In the genomic region with DNA sequence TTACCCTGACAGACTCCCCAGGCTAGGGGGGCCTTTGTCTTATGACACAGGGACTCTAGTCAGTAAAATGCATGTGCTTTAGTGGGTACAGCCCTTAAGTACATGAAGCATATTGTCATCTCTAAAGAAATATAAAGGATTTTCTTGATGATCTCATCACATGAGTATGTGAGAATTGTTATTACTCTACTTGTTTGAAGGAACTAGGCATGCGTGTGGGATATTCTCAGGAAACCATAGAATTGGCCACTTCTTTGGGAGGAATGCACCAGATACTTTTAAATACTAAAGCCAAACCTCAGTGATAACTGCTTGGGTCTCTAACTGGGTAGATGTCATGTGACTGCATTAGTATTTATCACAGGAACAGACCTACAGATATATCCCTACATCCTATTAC, we compare ENCODE assay signal across 15 cellular contexts. TPM values are rescaled to one million over a fixed set of nuclear protein-coding genes. Genes with fewer than 3 reads are reported as not detected.
DNase-seq lines count a peak whose midpoint lies in the region; ATAC-seq and TF ChIP-seq lines count a peak whose summit lies in the region.
"Had no signal": no experiment of that assay in that cellular context is flagged by ENCODE, and none has a peak within 500 bp of the region (broad histone marks: within the 10 kb centered on the region; RNA-seq: fewer than 3 reads in every experiment).

No MANE protein-coding gene starts in this region.

- H3K4me3 ChIP-seq in fibroblast of mammary gland (ENCODE audit: control insufficient read depth, low read depth, low read length), result no peak overlapping the region
- no peak overlapping the region for H3K4me3 ChIP-seq in psoas muscle
- no peak overlapping the region for H3K4me3 ChIP-seq in WERI-Rb-1 (ENCODE audit: low read depth, low read length)
- H3K4me3 ChIP-seq: hepatocyte had no signal

- intact Hi-C loops in psoas muscle (cut with DNase I), result no loop called here

- DNase-seq in EL (peak; percentile 92), RKO (ENCODE audit: low spot score) (peak; percentile 40), fibroblast of mammary gland (ENCODE audit: low read depth) (peak; percentile 56), psoas muscle (no peak), WERI-Rb-1 (no peak), epidermal melanocyte (ENCODE audit: insufficient read length, low spot score) (no peak), NCI-H128 (lab: John Stamatoyannopoulos, UW; ENCODE audit: unreplicated experiment) (no peak)
- DNase-seq: cerebellar nuclear complex, DMS153, NCI-H510A, small intestine had no signal

- H3K27me3 ChIP-seq in psoas muscle (ENCODE audit: insufficient read depth in 3 of 3, low read length in 2 of 3) (no peaks in the 10 kb centered on the region), WERI-Rb-1 (ENCODE audit: insufficient read depth, low read depth, severe bottlenecking) (no peaks in the 10 kb centered on the region)
- H3K27me3 ChIP-seq: hepatocyte had no signal

- H3K4me1 ChIP-seq in psoas muscle, result peaks cover 73% of the 10 kb centered on the region

- H3K9me3 ChIP-seq in psoas muscle (no peaks in the 10 kb centered on the region), WERI-Rb-1 (ENCODE audit: severe bottlenecking) (no peaks in the 10 kb centered on the region)

- H3K36me3 ChIP-seq in psoas muscle (ENCODE audit: insufficient read depth in 1 of 2, low read depth in 1 of 2) (no peaks in the 10 kb centered on the region), WERI-Rb-1 (no peaks in the 10 kb centered on the region)

- 73 to 91% (median 76%) methylated on average over 1 of the region's 1 CpG for WGBS in psoas muscle, 3 donors

- H3K27ac ChIP-seq in psoas muscle (peak overlapping the region; percentile 80), WERI-Rb-1 (no peak overlapping the region)
- H3K27ac ChIP-seq: hepatocyte, HL-60 had no signal

- no peak for TF ChIP-seq CTCF in fibroblast of mammary gland (conservative IDR thresholded peaks at IDR 0.05; ENCODE audit: control insufficient read depth, insufficient read depth, low read depth, low read length)
- TF ChIP-seq CTCF in psoas muscle (IDR thresholded peaks at IDR 0.05), result no peak
- TF ChIP-seq CTCF in WERI-Rb-1 (IDR thresholded peaks at IDR 0.05; ENCODE audit: low read depth, low read length), result no peak

- ATAC-seq in psoas muscle (no peak), HG02852 (IDR thresholded peaks at IDR 0.05; ENCODE audit: unreplicated experiment) (no peak)
- ATAC-seq: activated CD4-positive, CD25-positive, alpha-beta regulatory T cell treated with anti-CD3 and anti-CD28 coated beads, Interleukin-2, amount 50 U/mL, for 24 hours had no signal

RNA-seq across cellular contexts. Expression of a gene that starts 35.3 kb away (rescaled TPM):
- total RNA-seq in psoas muscle, result 10 to 100 TPM; 48.0 to 83.4 (median 72.5) TPM
- polyA plus RNA-seq in psoas muscle, result 10 to 100 TPM in 2 of 3 donors, 1 to 10 TPM in 1; 3.3 to 57.3 (median 13.7) TPM

Comparison
In these comparisons a context has a peak if more than half of its experiments do, and no peak if none do; other contexts are left out.
1. DNase-seq: peak in EL (single experiment), RKO (single experiment) and fibroblast of mammary gland (single experiment); none in psoas muscle (0 of 2), WERI-Rb-1 (single experiment), epidermal melanocyte (single experiment) and NCI-H128 (single experiment).